In the genomic region with DNA sequence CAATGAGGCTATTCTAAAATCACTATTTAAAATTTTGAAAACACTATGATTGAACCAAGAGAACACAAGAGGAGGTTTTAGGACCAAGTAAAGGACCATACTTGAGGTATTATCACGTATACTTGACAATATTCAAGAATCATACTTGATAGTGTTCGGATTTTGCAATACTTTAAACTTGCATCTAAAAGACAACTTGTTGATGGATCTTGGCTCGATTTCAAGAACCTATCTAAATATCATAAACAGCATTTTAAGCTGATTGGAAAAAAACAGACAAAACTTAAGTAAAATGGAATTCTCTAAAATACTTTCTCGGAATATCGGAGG, we compare ENCODE assay signal across 8 cellular contexts. TPM values are rescaled to one million over a fixed set of nuclear protein-coding genes. Genes with fewer than 3 reads are reported as not detected.
A peak's percentile ranks its signal among the peaks of the same experiment; 100 is the strongest.
DNase-seq lines count a peak whose midpoint lies in the region; ATAC-seq and TF ChIP-seq lines count a peak whose summit lies in the region.

No MANE protein-coding gene starts in this region.

- H3K27ac ChIP-seq in CD8-positive, alpha-beta memory T cell (ENCODE audit: low read depth, low read length), result peak overlapping the region; percentile 84
- H3K27ac ChIP-seq in OCI-LY7 (ENCODE audit: low read depth, low read length, poor library complexity, severe bottlenecking), result no peak overlapping the region
- H3K27ac ChIP-seq in neutrophil, result peak overlapping the region; percentile 96

- peak overlapping the region; percentile 45; the same call in 1 of the 2 replicates for H2AFZ ChIP-seq in OCI-LY7 (ENCODE audit: low read length)

- intact Hi-C loops in OCI-LY7 (cut with micrococcal nuclease; ENCODE audit: unreplicated experiment), result loop anchor here (10.0 kb wide), 2 partner anchors 749 to 881 kb away; a partner anchor contains a TSS

- ATAC-seq in GM19455 (IDR thresholded peaks at IDR 0.05; ENCODE audit: unreplicated experiment) (no peak), GM21619 (IDR thresholded peaks at IDR 0.05; ENCODE audit: unreplicated experiment) (no peak)

- BruUV-seq in OCI-LY7 (replicated peaks; lab: Mats Ljungman, UMichigan), result TSS peak; percentile 45

- TF ChIP-seq CTCF in OCI-LY7 (conservative IDR thresholded peaks at IDR 0.05; ENCODE audit: low read length) (no peak), endothelial cell (IDR thresholded peaks at IDR 0.05; ENCODE audit: unreplicated experiment) (no peak), neutrophil (IDR thresholded peaks at IDR 0.05) (no peak)

- H3K4me2 ChIP-seq in OCI-LY7 (ENCODE audit: low read length), result peak overlapping the region; percentile 90

- H3K79me2 ChIP-seq in OCI-LY7 (ENCODE audit: insufficient read depth, low read depth, low read length), result peaks cover 55% of the 10 kb centered on the region

- peaks cover 0 to 3% of the 10 kb centered on the region in 2 donors for H3K27me3 Mint-ChIP-seq in CD8-positive, alpha-beta memory T cell
- peaks cover 10% of the 10 kb centered on the region for H3K27me3 Mint-ChIP-seq in endothelial cell (ENCODE audit: unreplicated experiment)

- H3K9me3 ChIP-seq in CD8-positive, alpha-beta memory T cell (ENCODE audit: low read length), result no peaks in the 10 kb centered on the region
- H3K9me3 ChIP-seq in OCI-LY7 (ENCODE audit: low read length) (no peaks in the 10 kb centered on the region), neutrophil (no peaks in the 10 kb centered on the region)

- H3K27me3 ChIP-seq in CD8-positive, alpha-beta memory T cell (ENCODE audit: insufficient read depth, low read length, poor library complexity, severe bottlenecking), result no peaks in the 10 kb centered on the region
- no peaks in the 10 kb centered on the region for H3K27me3 ChIP-seq in neutrophil

- peaks cover 29 to 52% (median 39%) of the 10 kb centered on the region in 3 donors for H3K4me1 Mint-ChIP-seq in CD8-positive, alpha-beta memory T cell
- H3K4me1 Mint-ChIP-seq in endothelial cell (ENCODE audit: unreplicated experiment), result peaks cover 35% of the 10 kb centered on the region

- no peak for DNase-seq in CD8-positive, alpha-beta memory T cell
- no peak for DNase-seq in OCI-LY7 (ENCODE audit: low spot score)
- DNase-seq in endothelial cell (ENCODE audit: low spot score), result no peak
- DNase-seq in ecto neural progenitor cell (ENCODE audit: low spot score), result no peak
- DNase-seq in glomerular visceral epithelial cell (ENCODE audit: extremely low spot score), result no peak

- H3K27ac Mint-ChIP-seq in CD8-positive, alpha-beta memory T cell, result peak overlapping the region; percentile 75 to 98 (median 94)
- H3K27ac Mint-ChIP-seq in endothelial cell (ENCODE audit: unreplicated experiment), result peak overlapping the region; percentile 80

- POLR2A ChIA-PET in CD8-positive, alpha-beta memory T cell (lab: Charles Lee), result no interaction called here
- POLR2A ChIA-PET in OCI-LY7 (lab: Charles Lee), result no interaction called here

- no peaks in the 10 kb centered on the region for H3K9me2 ChIP-seq in OCI-LY7 (ENCODE audit: insufficient read depth, low read length)

- peak overlapping the region; percentile 85 to 95 (median 93) for H3K4me3 Mint-ChIP-seq in CD8-positive, alpha-beta memory T cell
- H3K4me3 Mint-ChIP-seq in endothelial cell (ENCODE audit: unreplicated experiment), result peak overlapping the region; percentile 98

- H3K9me3 Mint-ChIP-seq in CD8-positive, alpha-beta memory T cell, result no peaks in the 10 kb centered on the region
- H3K9me3 Mint-ChIP-seq in endothelial cell (ENCODE audit: unreplicated experiment), result no peaks in the 10 kb centered on the region

- peaks cover 35% of the 10 kb centered on the region; the same call in 1 of the 2 replicates for H4K20me1 ChIP-seq in OCI-LY7 (ENCODE audit: insufficient read depth, low read length)

- peak overlapping the region; percentile 81 for H3K4me3 ChIP-seq in CD8-positive, alpha-beta memory T cell (ENCODE audit: low read length)
- H3K4me3 ChIP-seq in OCI-LY7 (ENCODE audit: low read depth, low read length, poor library complexity, severe bottlenecking) (peak overlapping the region; percentile 90), neutrophil (ENCODE audit: low read depth in 1 of 2, low read length in 1 of 2) (peak overlapping the region; percentile 86 to 89)

- CTCF ChIA-PET in CD8-positive, alpha-beta memory T cell (lab: Charles Lee), result no interaction called here
- CTCF ChIA-PET in OCI-LY7 (lab: Charles Lee; ENCODE audit: unreplicated experiment), result no interaction called here

- H3K4me1 ChIP-seq in CD8-positive, alpha-beta memory T cell (ENCODE audit: insufficient read depth, low read length), result peaks cover 22% of the 10 kb centered on the region
- peaks cover 31% of the 10 kb centered on the region for H3K4me1 ChIP-seq in OCI-LY7 (ENCODE audit: insufficient read depth, low read length, poor library complexity, severe bottlenecking)
- peaks cover 32 to 39% of the 10 kb centered on the region in 2 experiments for H3K4me1 ChIP-seq in neutrophil (ENCODE audit: control insufficient read depth in 1 of 2, insufficient read depth in 1 of 2, low read depth in 1 of 2, low read length in 1 of 2)

- no peaks in the 10 kb centered on the region for H3K36me3 ChIP-seq in CD8-positive, alpha-beta memory T cell (ENCODE audit: insufficient read depth, low read length)
- peaks cover 7% of the 10 kb centered on the region; the same call in 1 of the 2 replicates for H3K36me3 ChIP-seq in OCI-LY7 (ENCODE audit: insufficient read depth, low read length)
- H3K36me3 ChIP-seq in neutrophil, result peaks cover 51% of the 10 kb centered on the region

- peaks cover 0 to 7% (median 0%) of the 10 kb centered on the region in 3 donors for H3K36me3 Mint-ChIP-seq in CD8-positive, alpha-beta memory T cell
- peaks cover 19% of the 10 kb centered on the region for H3K36me3 Mint-ChIP-seq in endothelial cell (ENCODE audit: low read depth, unreplicated experiment)

RNA-seq across cellular contexts. Expression of a gene that starts 1.3 kb away (rescaled TPM):
- total RNA-seq in CD8-positive, alpha-beta memory T cell, result 100 to 1,000 TPM; 723 to 742 TPM
- 15.9 TPM for polyA plus RNA-seq in CD8-positive, alpha-beta memory T cell
- 19.3 and 20.7 TPM in 2 replicates for total RNA-seq in OCI-LY7 (2014; rRNA removed; shearing (Covaris generic))
- total RNA-seq in OCI-LY7 (2022), result 80.2 and 82.2 TPM in 2 replicates
- 153 TPM for total RNA-seq in endothelial cell (ENCODE audit: unreplicated experiment)
